ENCODE assay signal across 12 cellular contexts in the genomic region with DNA sequence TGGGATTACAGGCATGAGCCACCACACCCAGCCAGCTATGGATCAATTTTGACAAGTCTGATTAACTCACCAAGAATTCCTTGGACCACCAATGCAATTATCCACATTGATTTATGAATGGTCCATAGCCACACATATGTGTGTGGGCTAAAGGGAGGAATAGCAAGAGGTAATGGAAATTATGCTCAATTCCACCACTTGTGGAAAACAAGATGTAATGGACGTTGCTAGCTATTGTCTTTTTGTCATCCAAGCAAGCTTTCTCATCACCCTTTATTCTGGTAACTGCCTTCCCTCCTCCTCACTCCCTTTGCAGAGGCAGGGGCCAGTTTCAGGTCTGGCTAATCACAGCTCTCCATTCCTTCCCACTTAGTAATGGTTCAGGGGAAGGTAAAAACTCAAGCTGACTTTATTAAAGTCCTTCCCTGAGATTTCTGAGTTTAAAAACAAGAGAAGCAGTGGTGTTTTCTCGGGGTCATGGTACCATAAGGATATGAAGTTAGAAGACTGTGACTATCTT. TPM values are rescaled to one million over a fixed set of nuclear protein-coding genes. Genes with fewer than 3 reads are reported as not detected.
DNase-seq lines count a peak whose midpoint lies in the region; ATAC-seq, FAIRE-seq and TF ChIP-seq lines count a peak whose summit lies in the region.
"Had no signal": no experiment of that assay in that cellular context is flagged by ENCODE, and none has a peak within 500 bp of the region (broad histone marks: within the 10 kb centered on the region; RNA-seq: fewer than 3 reads in every experiment).

No MANE protein-coding gene starts in this region.

- TF ChIP-seq CTCF in astrocyte (IDR thresholded peaks at IDR 0.05; ENCODE audit: insufficient read depth, low read depth, low read length) (no peak), fibroblast of the aortic adventitia (IDR thresholded peaks at IDR 0.05; ENCODE audit: insufficient read depth, low read length) (no peak)

- no peak overlapping the region for H2BK15ac ChIP-seq in neuronal stem cell (ENCODE audit: low read length)

- no peaks in the 10 kb centered on the region for H3K27me3 ChIP-seq in astrocyte (ENCODE audit: insufficient read depth, low read length)
- H3K27me3 ChIP-seq in neuronal stem cell (ENCODE audit: control insufficient read depth in 3 of 3, insufficient read depth in 3 of 3, low read depth in 1 of 3, low read length in 3 of 3): no peaks in the 10 kb centered on the region

- peaks cover 2% of the 10 kb centered on the region for H3K27me3 Mint-ChIP-seq in astrocyte (ENCODE audit: low read depth, unreplicated experiment)
- peaks cover 17% of the 10 kb centered on the region for H3K27me3 Mint-ChIP-seq in activated naive CD8-positive, alpha-beta T cell treated with anti-CD3 and anti-CD28 coated beads, Interleukin-2, amount 50 U/mL, for 24 hours

- no peaks in the 10 kb centered on the region for H3K79me2 ChIP-seq in astrocyte (ENCODE audit: insufficient read depth, low read length)

- H2BK120ac ChIP-seq in neuronal stem cell (ENCODE audit: low read depth, low read length): no peak overlapping the region

- ATAC-seq in activated naive CD8-positive, alpha-beta T cell treated with anti-CD3 and anti-CD28 coated beads, Interleukin-2, amount 50 U/mL, for 24 hours: no peak
- no peak for ATAC-seq in HG02970 (IDR thresholded peaks at IDR 0.05; ENCODE audit: low FRiP score, unreplicated experiment)

- H3K4me3 Mint-ChIP-seq in astrocyte (ENCODE audit: unreplicated experiment): no peak overlapping the region
- no peak overlapping the region for H3K4me3 Mint-ChIP-seq in activated naive CD8-positive, alpha-beta T cell treated with anti-CD3 and anti-CD28 coated beads, Interleukin-2, amount 50 U/mL, for 24 hours
- H3K4me3 Mint-ChIP-seq: CD14-positive monocyte; CD8-positive, alpha-beta T cell had no signal

- H3K23ac ChIP-seq in neuronal stem cell (ENCODE audit: low read depth, low read length, poor library complexity): no peak overlapping the region

- H2BK12ac ChIP-seq in neuronal stem cell (ENCODE audit: low read length): no peak overlapping the region

- no peaks in the 10 kb centered on the region for H3K36me3 ChIP-seq in astrocyte (ENCODE audit: insufficient read depth, low read length)
- no peaks in the 10 kb centered on the region for H3K36me3 ChIP-seq in neuronal stem cell (replicated peaks in 1 of 2; ENCODE audit: control insufficient read depth in 2 of 2, insufficient read depth in 2 of 2, low read length in 2 of 2)

- no peak overlapping the region for H4K8ac ChIP-seq in neuronal stem cell (ENCODE audit: low read depth, low read length)

- FAIRE-seq in astrocyte (lab: Jason Lieb, UNC): no peak
- FAIRE-seq: A204.1 had no signal

- H2BK5ac ChIP-seq in neuronal stem cell (ENCODE audit: low read length): no peak overlapping the region

- peak overlapping the region; percentile 77 for H3K27ac Mint-ChIP-seq in astrocyte (ENCODE audit: unreplicated experiment)
- H3K27ac Mint-ChIP-seq in activated naive CD8-positive, alpha-beta T cell treated with anti-CD3 and anti-CD28 coated beads, Interleukin-2, amount 50 U/mL, for 24 hours: no peak overlapping the region
- H3K27ac Mint-ChIP-seq: CD8-positive, alpha-beta T cell had no signal

- no CpG with 5 or more reads among the region's 2 CpGs for WGBS in neuronal stem cell (ENCODE audit: extremely low coverage in 2 of 2, insufficient read length in 2 of 2, insufficient replicate concordance in 1 of 2), 2 donors

- H3K4me3 ChIP-seq in astrocyte (ENCODE audit: insufficient read depth, low read depth, low read length) (no peak overlapping the region), fibroblast of the aortic adventitia (ENCODE audit: low read depth, low read length) (no peak overlapping the region), neuronal stem cell (ENCODE audit: low read length in 2 of 2) (no peak overlapping the region)

- H3K9me3 ChIP-seq in astrocyte (ENCODE audit: insufficient read depth, low read depth, low read length) (no peaks in the 10 kb centered on the region), neuronal stem cell (replicated peaks in 1 of 2; ENCODE audit: control insufficient read depth in 2 of 2, insufficient read depth in 1 of 2, low read depth in 1 of 2, low read length in 2 of 2) (no peaks in the 10 kb centered on the region)

- H3K36me3 Mint-ChIP-seq in astrocyte (ENCODE audit: low read depth, unreplicated experiment): no peaks in the 10 kb centered on the region
- H3K36me3 Mint-ChIP-seq in activated naive CD8-positive, alpha-beta T cell treated with anti-CD3 and anti-CD28 coated beads, Interleukin-2, amount 50 U/mL, for 24 hours (ENCODE audit: low read depth): no peaks in the 10 kb centered on the region
- H3K36me3 Mint-ChIP-seq: CD14-positive monocyte; CD8-positive, alpha-beta T cell had no signal

- no peak overlapping the region for H3K18ac ChIP-seq in neuronal stem cell (ENCODE audit: low read length)

- no peak overlapping the region for H2AK5ac ChIP-seq in neuronal stem cell (ENCODE audit: low read depth, low read length)

- H3K4me1 ChIP-seq in astrocyte (ENCODE audit: insufficient read depth, low read length): peaks cover 19% of the 10 kb centered on the region
- H3K4me1 ChIP-seq in neuronal stem cell (ENCODE audit: control insufficient read depth in 2 of 2, insufficient read depth in 1 of 2, low read depth in 1 of 2, low read length in 2 of 2): peaks cover 16 to 26% of the 10 kb centered on the region in 2 donors

- peaks cover 32% of the 10 kb centered on the region for H3K4me1 Mint-ChIP-seq in astrocyte (ENCODE audit: low read depth, unreplicated experiment)
- H3K4me1 Mint-ChIP-seq in activated naive CD8-positive, alpha-beta T cell treated with anti-CD3 and anti-CD28 coated beads, Interleukin-2, amount 50 U/mL, for 24 hours: no peaks in the 10 kb centered on the region

- no peak overlapping the region for H4K91ac ChIP-seq in neuronal stem cell (ENCODE audit: low read depth, low read length, poor library complexity)

- peak; percentile 16 for DNase-seq in GM03348 (ENCODE audit: low spot score)
- DNase-seq in astrocyte (ENCODE audit: low read depth): peak; percentile 84
- peak; percentile 26 for DNase-seq in fibroblast of the aortic adventitia (ENCODE audit: low read depth)
- no peak for DNase-seq in neuronal stem cell (ENCODE audit: low spot score)
- no peak for DNase-seq in DMS79 treated with DMSO at 0.1 percent for 48 hours (lab: John Stamatoyannopoulos, UW)
- DNase-seq in activated naive CD8-positive, alpha-beta T cell treated with anti-CD3 and anti-CD28 coated beads, Interleukin-2, amount 50 U/mL, for 24 hours: no peak
- DNase-seq: CD8-positive, alpha-beta T cell; GF-D8; H7 had no signal

- H2AFZ ChIP-seq in astrocyte (ENCODE audit: low read depth, low read length) (no peak overlapping the region), neuronal stem cell (ENCODE audit: low read length) (peak overlapping the region; percentile 15)

- no peak overlapping the region for H3K27ac ChIP-seq in astrocyte (ENCODE audit: low read depth, low read length)
- H3K27ac ChIP-seq in neuronal stem cell (replicated peaks; ENCODE audit: low read length): no peak overlapping the region

- H3K4ac ChIP-seq in neuronal stem cell (ENCODE audit: low read length): no peak overlapping the region

- no peaks in the 10 kb centered on the region for H3K9me3 Mint-ChIP-seq in astrocyte (ENCODE audit: unreplicated experiment)
- no peaks in the 10 kb centered on the region for H3K9me3 Mint-ChIP-seq in activated naive CD8-positive, alpha-beta T cell treated with anti-CD3 and anti-CD28 coated beads, Interleukin-2, amount 50 U/mL, for 24 hours
- H3K9me3 Mint-ChIP-seq: CD14-positive monocyte; CD8-positive, alpha-beta T cell had no signal

- no peak overlapping the region for H3K14ac ChIP-seq in neuronal stem cell (ENCODE audit: low read length)

- H3K79me1 ChIP-seq in neuronal stem cell (ENCODE audit: low read depth, low read length): no peaks in the 10 kb centered on the region

- H4K20me1 ChIP-seq in astrocyte (ENCODE audit: insufficient read depth, low read length): no peaks in the 10 kb centered on the region

- H3K4me2 ChIP-seq in astrocyte (ENCODE audit: low read length) (no peak overlapping the region), neuronal stem cell (ENCODE audit: insufficient read depth, low read length, poor library complexity, severe bottlenecking) (no peak overlapping the region)

- H3K9ac ChIP-seq in astrocyte (ENCODE audit: low read length): no peak overlapping the region
- no peak overlapping the region for H3K9ac ChIP-seq in neuronal stem cell (ENCODE audit: low read depth, low read length, poor library complexity)

RNA-seq across cellular contexts. Expression of gene RAB3GAP2, which starts 24.7 kb away (rescaled TPM):
- total RNA-seq in astrocyte (68.1 and 69.6 TPM in 2 replicates), fibroblast of the aortic adventitia (ENCODE audit: low replicate concordance) (32.4 and 39.7 TPM in 2 replicates)
- 14.0 TPM for polyA plus RNA-seq in neuronal stem cell (2013, experiment 1 of 2)
- 14.0 TPM for polyA plus RNA-seq in neuronal stem cell (2013, experiment 2 of 2)

Comparison
In these comparisons a context has a peak if more than half of its experiments do, and no peak if none do; other contexts are left out.
1. DNase-seq: peak in GM03348 (single experiment), astrocyte (single experiment) and fibroblast of the aortic adventitia (single experiment); none in neuronal stem cell (single experiment), DMS79 treated with DMSO at 0.1 percent for 48 hours (single experiment) and activated naive CD8-positive, alpha-beta T cell treated with anti-CD3 and anti-CD28 coated beads, Interleukin-2, amount 50 U/mL, for 24 hours (single experiment).